8 cellular contexts compared by ENCODE assay signal in genomic region chr1:147928236-147929132, GRCh38. TPM values are rescaled to one million over a fixed set of nuclear protein-coding genes. Genes with fewer than 3 reads are reported as not detected.
DNase-seq lines count a peak whose midpoint lies in the region; TF ChIP-seq lines count a peak whose summit lies in the region.
"Not testable (repeated sequence)": the region's sequence is repeated elsewhere in the genome, so short reads cannot be mapped to it uniquely, and the experiment has no call there.

GPR89B (plus strand) TSS chr1:147928420; CDS start chr1:147928537, 117 bp downstream.

- CTCF ChIA-PET in activated naive CD4-positive, alpha-beta T cell treated with anti-CD3 and anti-CD28 coated beads for 36 hours (lab: Charles Lee) = not testable (repeated sequence)

- H3K9me3 Mint-ChIP-seq in HFFc6; activated naive CD4-positive, alpha-beta T cell treated with anti-CD3 and anti-CD28 coated beads for 36 hours: not testable (repeated sequence)

- H3K36me3 Mint-ChIP-seq in HFFc6 (ENCODE audit: low read depth); activated naive CD4-positive, alpha-beta T cell treated with anti-CD3 and anti-CD28 coated beads for 36 hours (ENCODE audit: low read depth): not testable (repeated sequence)

- H3K9me3 ChIP-seq in SK-N-MC (ENCODE audit: low read depth, low read length) = not testable (repeated sequence)

- H3K27ac Mint-ChIP-seq in HFFc6 = peak within 1 kb of the TSS; percentile 38
- peak within 1 kb of the TSS; percentile 75 for H3K27ac Mint-ChIP-seq in activated naive CD4-positive, alpha-beta T cell treated with anti-CD3 and anti-CD28 coated beads for 36 hours

- DNase-seq in GM04503 (ENCODE audit: low read depth) = peak; percentile 20
- DNase-seq in HFFc6 = peak; percentile 83
- peak; percentile 97 for DNase-seq in NAMALWA (ENCODE audit: low spot score)
- DNase-seq in SK-N-MC (ENCODE audit: low read depth, low spot score) = not testable (repeated sequence)
- DNase-seq in activated naive CD4-positive, alpha-beta T cell treated with anti-CD3 and anti-CD28 coated beads for 36 hours = peak; percentile 95
- peak; percentile 83 for DNase-seq in globus pallidus (ENCODE audit: low spot score)
- peak; percentile 22 for DNase-seq in non-pigmented ciliary epithelial cell (ENCODE audit: low read depth)
- peak; percentile 20 to 96 (median 79) for DNase-seq in substantia nigra (lab: John Stamatoyannopoulos, UW)

- TF ChIP-seq CTCF in HFFc6 (IDR thresholded peaks at IDR 0.05) = not testable (repeated sequence)

- peak within 1 kb of the TSS; percentile 65 for H3K9ac ChIP-seq in SK-N-MC (ENCODE audit: insufficient read length)

- not testable (repeated sequence) for H3K36me3 ChIP-seq in SK-N-MC (ENCODE audit: insufficient read depth, low read length)

- intact Hi-C loops in activated naive CD4-positive, alpha-beta T cell treated with anti-CD3 and anti-CD28 coated beads for 36 hours (cut with micrococcal nuclease) = not testable (repeated sequence)

- H3K27me3 Mint-ChIP-seq in HFFc6 (ENCODE audit: insufficient read depth); activated naive CD4-positive, alpha-beta T cell treated with anti-CD3 and anti-CD28 coated beads for 36 hours (ENCODE audit: low read depth): not testable (repeated sequence)

- H3K27ac ChIP-seq in SK-N-MC = not testable (repeated sequence)
- H3K27ac ChIP-seq in substantia nigra (ENCODE audit: low read depth, low read length, poor library complexity, severe bottlenecking) = peak within 1 kb of the TSS; percentile 16

- peaks cover 17% of the 10 kb centered on the region for H3K4me1 Mint-ChIP-seq in HFFc6 (ENCODE audit: low read depth)
- H3K4me1 Mint-ChIP-seq in activated naive CD4-positive, alpha-beta T cell treated with anti-CD3 and anti-CD28 coated beads for 36 hours (ENCODE audit: low read depth) = peaks cover 34% of the 10 kb centered on the region

- H3K4me3 ChIP-seq in SK-N-MC = peak within 1 kb of the TSS; percentile 82

- H3K4me3 Mint-ChIP-seq in HFFc6 = peak within 1 kb of the TSS; percentile 85
- peak within 1 kb of the TSS; percentile 82 for H3K4me3 Mint-ChIP-seq in activated naive CD4-positive, alpha-beta T cell treated with anti-CD3 and anti-CD28 coated beads for 36 hours

RNA-seq across cellular contexts. Expression of gene GPR89B, which starts in this region (rescaled TPM):
- 10 to 100 TPM; 10.9 to 14.7 (median 12.3) TPM for total RNA-seq in HFFc6 (2021; fragmentation: NEBNext Ultra II Directional; extraction: Animal tissue kit (Norgen Biotek cat#: 25700))
- 10 to 100 TPM; 11.5 to 11.8 TPM for total RNA-seq in activated naive CD4-positive, alpha-beta T cell treated with anti-CD3 and anti-CD28 coated beads for 36 hours
